In genomic region chr17:76538281-76538931, GRCh38 we compare ENCODE assay signal across 1 cellular context.
TF ChIP-seq lines count a peak whose summit lies in the region.

No MANE protein-coding gene starts in this region.

TF ChIP-seq in endothelial cell of umbilical vein, 7 proteins besides CTCF, POLR2A, EP300 and RAD21:
- peak; percentile 66 for TF ChIP-seq EZH2 (IDR thresholded peaks at IDR 0.05; ENCODE audit: borderline replicate concordance, low read depth, low read length, severe bottlenecking)
- no peak for TF ChIP-seq MAX (IDR thresholded peaks at IDR 0.05; ENCODE audit: insufficient read depth, insufficient read length)
